In genomic region chr12:55934773-55935172, GRCh38 we compare ENCODE assay signal across 11 cellular contexts. TPM values are rescaled to one million over a fixed set of nuclear protein-coding genes. Genes with fewer than 3 reads are reported as not detected.
DNase-seq lines count a peak whose midpoint lies in the region; ATAC-seq and TF ChIP-seq lines count a peak whose summit lies in the region.
"Had no signal": no experiment of that assay in that cellular context is flagged by ENCODE, and none has a peak within 500 bp of the region (broad histone marks: within the 10 kb centered on the region; RNA-seq: fewer than 3 reads in every experiment).

No MANE protein-coding gene starts in this region.

- peaks cover 0 to 49% (median 16%) of the 10 kb centered on the region in 9 donors for H3K4me1 ChIP-seq in heart right ventricle

- H3K27me3 ChIP-seq in heart right ventricle = no peaks in the 10 kb centered on the region
- H3K27me3 ChIP-seq: gastroesophageal sphincter had no signal

- no peaks in the 10 kb centered on the region for H3K27me3 Mint-ChIP-seq in stimulated activated naive CD8-positive, alpha-beta T cell treated with anti-CD3 and anti-CD28 coated beads, Interleukin-15, Interleukin-2, amounts not matched to agents 100 ng/mL and 50 ng/mL, for 24 hours
- no peaks in the 10 kb centered on the region for H3K27me3 Mint-ChIP-seq in T-helper 17 cell
- no peaks in the 10 kb centered on the region for H3K27me3 Mint-ChIP-seq in effector memory CD8-positive, alpha-beta T cell

- H3K9me3 ChIP-seq in T-helper 17 cell (ENCODE audit: control insufficient read depth, low read length, poor library complexity, severe bottlenecking) = no peaks in the 10 kb centered on the region
- no peaks in the 10 kb centered on the region for H3K9me3 ChIP-seq in heart right ventricle
- H3K9me3 ChIP-seq: gastroesophageal sphincter had no signal

- TF ChIP-seq CTCF in heart right ventricle (IDR thresholded peaks at IDR 0.05) = no peak

- H3K36me3 ChIP-seq in heart right ventricle = peaks cover 0 to 27% (median 0%) of the 10 kb centered on the region in 9 donors

- peak overlapping the region in 2 of 10 donors; percentile 31 to 64 for H3K27ac ChIP-seq in heart right ventricle
- H3K27ac ChIP-seq: VCaP had no signal

- H3K9me3 Mint-ChIP-seq in stimulated activated naive CD8-positive, alpha-beta T cell treated with anti-CD3 and anti-CD28 coated beads, Interleukin-15, Interleukin-2, amounts not matched to agents 100 ng/mL and 50 ng/mL, for 24 hours = no peaks in the 10 kb centered on the region
- no peaks in the 10 kb centered on the region for H3K9me3 Mint-ChIP-seq in effector memory CD8-positive, alpha-beta T cell

- DNase-seq in stimulated activated naive CD8-positive, alpha-beta T cell treated with anti-CD3 and anti-CD28 coated beads, Interleukin-15, Interleukin-2, amounts not matched to agents 100 U/mL and 50 U/mL, for 24 hours = no peak
- DNase-seq in T-helper 17 cell = no peak
- DNase-seq in effector memory CD8-positive, alpha-beta T cell = no peak
- DNase-seq in SHP77 treated with DMSO at 0.1 percent for 48 hours (lab: John Stamatoyannopoulos, UW) = no peak
- DNase-seq in mesenteric fat pad (ENCODE audit: low spot score) = no peak
- DNase-seq in heart right ventricle = no peak
- DNase-seq: NCI-H1048 had no signal

- ATAC-seq in stimulated activated naive CD8-positive, alpha-beta T cell treated with anti-CD3 and anti-CD28 coated beads, Interleukin-15, Interleukin-2, amounts not matched to agents 100 U/mL and 50 U/mL, for 24 hours = no peak
- ATAC-seq in T-helper 17 cell (no peak), GM19328 (IDR thresholded peaks at IDR 0.05; ENCODE audit: unreplicated experiment) (no peak), heart right ventricle (no peak)
- no peak for ATAC-seq in effector memory CD8-positive, alpha-beta T cell (replicated peaks)
- ATAC-seq: gastroesophageal sphincter had no signal

- peak overlapping the region; percentile 97 for H3K27ac Mint-ChIP-seq in stimulated activated naive CD8-positive, alpha-beta T cell treated with anti-CD3 and anti-CD28 coated beads, Interleukin-15, Interleukin-2, amounts not matched to agents 100 ng/mL and 50 ng/mL, for 24 hours
- peak overlapping the region; percentile 100 for H3K27ac Mint-ChIP-seq in T-helper 17 cell
- H3K27ac Mint-ChIP-seq in effector memory CD8-positive, alpha-beta T cell = peak overlapping the region; percentile 83 to 95

- peaks cover 83% of the 10 kb centered on the region for H3K4me1 Mint-ChIP-seq in stimulated activated naive CD8-positive, alpha-beta T cell treated with anti-CD3 and anti-CD28 coated beads, Interleukin-15, Interleukin-2, amounts not matched to agents 100 ng/mL and 50 ng/mL, for 24 hours (ENCODE audit: low read depth)
- H3K4me1 Mint-ChIP-seq in T-helper 17 cell = peaks cover 72% of the 10 kb centered on the region
- peaks cover 52 to 60% of the 10 kb centered on the region in 2 donors for H3K4me1 Mint-ChIP-seq in effector memory CD8-positive, alpha-beta T cell (ENCODE audit: low read depth in 2 of 2)

- 95 to 98% methylated on average over 1 of the region's 1 CpG for WGBS in heart right ventricle, 2 donors

- H3K4me3 Mint-ChIP-seq in stimulated activated naive CD8-positive, alpha-beta T cell treated with anti-CD3 and anti-CD28 coated beads, Interleukin-15, Interleukin-2, amounts not matched to agents 100 ng/mL and 50 ng/mL, for 24 hours = peak overlapping the region; percentile 95
- H3K4me3 Mint-ChIP-seq in T-helper 17 cell = peak overlapping the region; percentile 100
- H3K4me3 Mint-ChIP-seq in effector memory CD8-positive, alpha-beta T cell = peak overlapping the region; percentile 6 to 66

- intact Hi-C loops in heart right ventricle (cut with DNase I) = loop anchor here in 6 of 10 donors (5.0 to 10.0 kb wide), 7 partner anchors 100 to 200 kb away; partner anchors contain the start of genes DNAJC14 (in 1 of the 6), GDF11 (in 1 of the 6), ORMDL2 (in 1 of the 6) and RPS26 (in 1 of the 6)

- peaks cover 63% of the 10 kb centered on the region for H3K36me3 Mint-ChIP-seq in stimulated activated naive CD8-positive, alpha-beta T cell treated with anti-CD3 and anti-CD28 coated beads, Interleukin-15, Interleukin-2, amounts not matched to agents 100 ng/mL and 50 ng/mL, for 24 hours (ENCODE audit: low read depth)
- peaks cover 29% of the 10 kb centered on the region for H3K36me3 Mint-ChIP-seq in T-helper 17 cell (ENCODE audit: low read depth)
- H3K36me3 Mint-ChIP-seq in effector memory CD8-positive, alpha-beta T cell (ENCODE audit: insufficient read depth) = peaks cover 54% of the 10 kb centered on the region

- no peak overlapping the region for H3K4me3 ChIP-seq in heart right ventricle

RNA-seq across cellular contexts. Expression of gene DGKA, which starts 3.8 kb away (rescaled TPM):
- total RNA-seq in T-helper 17 cell (1,000 to 10,000 TPM in 1 of 2 donors, 100 to 1,000 TPM in 1; 870 to 1,080 TPM), mesenteric fat pad (32.4 TPM), heart right ventricle (10 to 100 TPM in 3 of 10 donors, 1 to 10 TPM in 7; 4.6 to 15.5 (median 7.0) TPM)
- polyA plus RNA-seq in heart right ventricle = 10 to 100 TPM in 1 of 2 donors, 1 to 10 TPM in 1; 6.4 to 17.3 TPM

RNA-seq across cellular contexts. Expression of gene PYM1, which starts 7.1 kb away (rescaled TPM):
- total RNA-seq in T-helper 17 cell = 10 to 100 TPM; 21.9 to 23.3 TPM
- total RNA-seq in mesenteric fat pad = 30.5 TPM
- total RNA-seq in heart right ventricle = 10 to 100 TPM; 10.9 to 19.6 (median 16.7) TPM
- polyA plus RNA-seq in heart right ventricle = 10 to 100 TPM; 20.4 to 48.6 TPM

RNA-seq across cellular contexts. Expression of gene PMEL, which starts 31.1 kb away (rescaled TPM):
- total RNA-seq in T-helper 17 cell (under 1 TPM in 1 of 2 donors, not detected in 1; 0.63 TPM), mesenteric fat pad (0.64 TPM), heart right ventricle (1 to 10 TPM in 2 of 10 donors, under 1 TPM in 8; 0.26 to 1.3 (median 0.58) TPM)
- polyA plus RNA-seq in heart right ventricle = under 1 TPM; 0.49 to 0.66 TPM

RNA-seq across cellular contexts. Expression of gene CDK2, which starts 31.9 kb away (rescaled TPM):
- total RNA-seq in T-helper 17 cell (10 to 100 TPM; 12.2 to 18.7 TPM), mesenteric fat pad (21.4 TPM), heart right ventricle (10 to 100 TPM in 4 of 10 donors, 1 to 10 TPM in 6; 5.1 to 15.2 (median 8.4) TPM)
- 10 to 100 TPM in 1 of 2 donors, 1 to 10 TPM in 1; 6.9 to 18.4 TPM for polyA plus RNA-seq in heart right ventricle

RNA-seq across cellular contexts. Expression of gene RAB5B, which starts 39.1 kb away (rescaled TPM):
- total RNA-seq in T-helper 17 cell = 10 to 100 TPM; 56.4 to 57.0 TPM
- 88.2 TPM for total RNA-seq in mesenteric fat pad
- 100 to 1,000 TPM; 107 to 137 (median 122) TPM for total RNA-seq in heart right ventricle
- polyA plus RNA-seq in heart right ventricle = 10 to 100 TPM; 35.3 to 62.4 TPM

Comparison
In these comparisons a context has a peak if more than half of its experiments do, and no peak if none do; other contexts are left out.
1. H3K4me3 Mint-ChIP-seq: peak in every context shown above with its lines; median percentile 100 in T-helper 17 cell; 95 in stimulated activated naive CD8-positive, alpha-beta T cell treated with anti-CD3 and anti-CD28 coated beads, Interleukin-15, Interleukin-2, amounts not matched to agents 100 ng/mL and 50 ng/mL, for 24 hours; 36 in effector memory CD8-positive, alpha-beta T cell.
2. RNA of gene DGKA, which starts 3.8 kb away (total RNA-seq): 870 to 1,080 TPM in T-helper 17 cell; 32.4 TPM in mesenteric fat pad (single experiment) and 4.6 to 15.5 TPM in heart right ventricle; every median in the first group is over 10 times any median in the second.
3. Peak in every context shown above with its lines, with median percentiles within 50 percentile points of each other: H3K27ac Mint-ChIP-seq.